ENCODE assay signal across 33 cellular contexts in the genomic region with DNA sequence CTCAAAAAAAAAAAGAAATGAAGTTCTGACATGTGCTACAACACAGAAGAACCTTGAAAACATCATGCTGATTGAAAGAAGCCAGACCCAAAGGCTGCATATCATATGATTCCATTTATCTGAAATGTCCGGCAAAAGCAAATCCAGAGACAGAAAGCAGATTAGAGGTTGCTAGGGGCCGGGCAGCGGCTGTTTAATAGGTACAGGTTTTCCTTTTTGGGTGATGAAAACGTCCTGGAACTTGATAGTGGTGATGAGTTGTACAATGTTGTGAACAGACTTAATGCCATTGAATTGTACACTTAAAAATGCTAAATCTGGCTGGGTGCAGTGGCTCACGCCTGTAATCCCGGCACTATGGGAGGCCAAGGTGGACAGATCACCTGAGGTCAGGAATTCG.
"Had no signal": no experiment of that assay in that cellular context is flagged by ENCODE, and none has a peak within 500 bp of the region (broad histone marks: within the 10 kb centered on the region; RNA-seq: fewer than 3 reads in every experiment).

No MANE protein-coding gene starts in this region.

- DNase-seq: activated effector memory CD4-positive, alpha-beta T cell treated with anti-CD3 and anti-CD28 coated beads, Interleukin-2, amount 50 U/mL, for 16 hours; activated effector memory CD4-positive, alpha-beta T cell treated with Interleukin-2 at 50 U/mL for 16 hours; activated gamma-delta T cell; activated gamma-delta T cell treated with Interleukin-2 at 50 U/mL for 16 hours; activated naive CD4-positive, alpha-beta T cell; activated naive CD4-positive, alpha-beta T cell treated with anti-CD3 and anti-CD28 coated beads for 36 hours; activated naive CD4-positive, alpha-beta T cell treated with anti-CD3 and anti-CD28 coated beads, Interleukin-2, amount 10 ng/mL, durations not matched to agents 7 days and 5 days; activated naive CD4-positive, alpha-beta T cell treated with anti-CD3 and anti-CD28 coated beads, Interleukin-2, amount 50 U/mL, for 16 hours; activated naive CD4-positive, alpha-beta T cell treated with Interleukin-2 at 50 U/mL for 16 hours; activated naive CD8-positive, alpha-beta T cell treated with anti-CD3 and anti-CD28 coated beads for 36 hours; activated naive CD8-positive, alpha-beta T cell treated with anti-CD3 and anti-CD28 coated beads, Interleukin-2, amount 10 ng/mL, durations not matched to agents 7 days and 5 days; activated naive CD8-positive, alpha-beta T cell treated with anti-CD3 and anti-CD28 coated beads, Interleukin-2, amount 50 U/mL, for 24 hours; activated T-cell treated with anti-CD3 and anti-CD28 coated beads for 4 hours; activated T-cell treated with anti-CD3 and anti-CD28 coated beads, Interleukin-2, amount 50 U/mL, for 1 hour; activated T-cell treated with anti-CD3 and anti-CD28 coated beads, Interleukin-2, amount 50 U/mL, for 24 hours; activated T-cell treated with anti-CD3 and anti-CD28 coated beads, Interleukin-2, amount 50 U/mL, for 4 hours; activated T-cell treated with anti-CD3 and anti-CD28 coated beads, Interleukin-2, amount 50 U/mL, for 48 hours; activated T-cell treated with anti-CD3 and anti-CD28 coated beads, Interleukin-2, amount 50 U/mL, for 72 hours; adrenal gland; amniotic stem cell; amygdala; anterior cingulate cortex; aorta; body of pancreas; brain microvascular endothelial cell; caudate nucleus; central memory CD4-positive, alpha-beta T cell; cerebellar nuclear complex had no signal

- H3K27me3 ChIP-seq: adrenal gland, ascending aorta, body of pancreas, brain microvascular endothelial cell, breast epithelium had no signal

- H3K27ac ChIP-seq: adrenal gland, ascending aorta, body of pancreas, brain microvascular endothelial cell, breast epithelium, cardiac muscle cell had no signal

- H3K9me3 ChIP-seq: adrenal gland, ascending aorta, body of pancreas, breast epithelium had no signal

- H3K36me3 ChIP-seq: adrenal gland, ascending aorta, brain microvascular endothelial cell, breast epithelium, cardiac muscle cell had no signal

- H3K4me3 ChIP-seq: adrenal gland, ascending aorta, body of pancreas, breast epithelium, cardiac muscle cell had no signal

- H3K4me1 ChIP-seq: adrenal gland, breast epithelium had no signal

- ATAC-seq: activated naive CD4-positive, alpha-beta T cell treated with anti-CD3 and anti-CD28 coated beads, Interleukin-2, amount 50 U/mL, for 72 hours; activated naive CD8-positive, alpha-beta T cell treated with anti-CD3 and anti-CD28 coated beads, Interleukin-2, amount 50 U/mL, for 24 hours; activated T-cell treated with anti-CD3 and anti-CD28 coated beads, Interleukin-2, amount 50 U/mL, for 4 hours; activated T-cell treated with anti-CD3 and anti-CD28 coated beads, Interleukin-2, amount 50 U/mL, for 72 hours; activated T-helper 17 cell treated with anti-CD3 and anti-CD28 coated beads, Interleukin-2, amount 50 U/mL, for 72 hours; body of pancreas had no signal
